8 cellular contexts compared by ENCODE assay signal in the genomic region with DNA sequence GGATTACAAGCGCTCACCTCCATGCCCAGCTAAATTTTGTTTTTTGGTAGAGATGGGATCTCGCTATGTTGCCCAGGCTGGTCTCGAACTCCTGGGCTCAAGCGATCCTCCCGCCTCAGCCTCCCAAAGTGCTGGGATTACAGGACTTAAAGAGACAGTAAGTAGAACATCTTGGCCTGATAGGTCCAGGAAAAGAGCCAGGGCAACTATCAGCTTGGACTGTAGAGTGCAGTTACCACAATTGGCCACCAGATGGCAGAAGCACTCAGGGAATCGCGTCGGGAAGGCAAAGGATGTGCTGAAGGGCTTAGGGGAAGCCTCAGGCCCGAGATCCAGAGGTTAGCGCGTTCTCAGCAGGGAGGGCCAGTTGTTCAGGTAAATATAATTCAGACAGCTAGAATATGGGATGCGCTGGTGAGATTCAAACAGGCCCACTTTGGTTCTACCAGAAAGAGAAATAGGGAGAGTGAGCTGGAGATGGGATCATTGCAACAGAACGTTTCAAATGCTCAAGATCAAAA. TPM values are rescaled to one million over a fixed set of nuclear protein-coding genes. Genes with fewer than 3 reads are reported as not detected.
DNase-seq lines count a peak whose midpoint lies in the region; ATAC-seq, FAIRE-seq and TF ChIP-seq lines count a peak whose summit lies in the region.

No MANE protein-coding gene starts in this region.

- no peak for TF ChIP-seq POLR2A in HepG2 (IDR thresholded peaks at IDR 0.05; ENCODE audit: insufficient read depth in 1 of 2, low read depth in 2 of 2, low read length in 2 of 2)

- H3K9ac ChIP-seq in colonic mucosa (ENCODE audit: low read depth in 2 of 2, low read length in 2 of 2) (no peak overlapping the region), HepG2 (ENCODE audit: insufficient read depth, low read depth, low read length) (no peak overlapping the region)

- POLR2A ChIA-PET in AG04450 (lab: Yijun Ruan, JAX) (no interaction called here), HepG2 (lab: Yijun Ruan, JAX) (no interaction called here)
- POLR2A ChIA-PET in activated CD4-positive, alpha-beta T cell treated with anti-CD3 and anti-CD28 coated beads for 36 hours (lab: Charles Lee): no interaction called here

- peak; percentile 96 for TF ChIP-seq RAD21 in HepG2 (CRISPR knock-in tag; IDR thresholded peaks at IDR 0.05)

- H3K4me1 ChIP-seq in colonic mucosa (no peaks in the 10 kb centered on the region), HepG2 (ENCODE audit: insufficient read depth, low read length) (peaks cover 33% of the 10 kb centered on the region)

- H3K36me3 Mint-ChIP-seq in activated CD4-positive, alpha-beta T cell treated with anti-CD3 and anti-CD28 coated beads for 36 hours (ENCODE audit: low read depth): no peaks in the 10 kb centered on the region

- BruUV-seq in HepG2 (replicated peaks; lab: Mats Ljungman, UMichigan): no TSS peak

- DNase-seq in AG04450 (ENCODE audit: low read depth, low spot score) (peak; percentile 61), NCI-H2227 (lab: John Stamatoyannopoulos, UW; ENCODE audit: unreplicated experiment) (peak; percentile 78), colonic mucosa (peak; percentile 89), HepG2 (ENCODE audit: low spot score) (peak; percentile 56)
- peak; percentile 79 for DNase-seq in activated CD4-positive, alpha-beta T cell treated with anti-CD3 and anti-CD28 coated beads for 36 hours
- DNase-seq in stimulated activated CD4-positive, alpha-beta T cell treated with anti-CD3 and anti-CD28 coated beads, TNF-alpha, amount 100 ng/mL, for 24 hours (ENCODE audit: low read depth in 3 of 3): peak; percentile 36 to 64 (median 58)

- H3K4me3 ChIP-seq in AG04450 (ENCODE audit: low read depth, low read length) (no peak overlapping the region), colonic mucosa (no peak overlapping the region), HepG2 (replicated peaks in 1 of 3; ENCODE audit: insufficient read depth in 1 of 3, low read depth in 2 of 3, low read length in 3 of 3) (no peak overlapping the region)

- peak; percentile 96 for TF ChIP-seq CTCF in AG04450 (IDR thresholded peaks at IDR 0.05; ENCODE audit: low read depth, low read length)
- peak; percentile 95 for TF ChIP-seq CTCF in colonic mucosa (IDR thresholded peaks at IDR 0.05)
- peak; percentile 99 for TF ChIP-seq CTCF in HepG2 (CRISPR knock-in tag; IDR thresholded peaks at IDR 0.05)

- peaks cover 5% of the 10 kb centered on the region for H3K4me1 Mint-ChIP-seq in activated CD4-positive, alpha-beta T cell treated with anti-CD3 and anti-CD28 coated beads for 36 hours

- H3K4me3 Mint-ChIP-seq in activated CD4-positive, alpha-beta T cell treated with anti-CD3 and anti-CD28 coated beads for 36 hours: no peak overlapping the region

- FAIRE-seq in HepG2 (lab: Jason Lieb, UNC): peak; percentile 91

- H3K27me3 ChIP-seq in AG04450 (ENCODE audit: control insufficient read depth, insufficient read depth, low read length) (peaks cover 6% of the 10 kb centered on the region), colonic mucosa (no peaks in the 10 kb centered on the region), HepG2 (ENCODE audit: control insufficient read depth in 1 of 2, insufficient read depth in 2 of 2, low read length in 2 of 2) (peaks cover 0 to 9% of the 10 kb centered on the region in 2 experiments; a peak in 1 of 5 replicates)

- H3K27me3 Mint-ChIP-seq in activated CD4-positive, alpha-beta T cell treated with anti-CD3 and anti-CD28 coated beads for 36 hours: peaks cover 8% of the 10 kb centered on the region

- H3K27ac ChIP-seq in AG04450 (ENCODE audit: low read depth, low read length): no peak overlapping the region
- no peak overlapping the region for H3K27ac ChIP-seq in colonic mucosa
- H3K27ac ChIP-seq in HepG2 (ENCODE audit: extremely low read length, insufficient read depth, low read length): no peak overlapping the region

- CTCF ChIA-PET in AG04450 (lab: Charles Lee) (interaction anchor here (0.6 to 4.1 kb wide), 50 partner anchors 8 to 984 kb away, joined by 3 to 164 read pairs (median 4); no protein-coding TSS in a partner anchor), HepG2 (lab: Yijun Ruan, JAX; ENCODE audit: low intra/inter-chr PET ratio, low total read pairs) (interaction anchor here (1.3 to 2.7 kb wide), 3 partner anchors 165 to 242 kb away, joined by 3 to 51 read pairs (median 5); no protein-coding TSS in a partner anchor)
- CTCF ChIA-PET in activated CD4-positive, alpha-beta T cell treated with anti-CD3 and anti-CD28 coated beads for 36 hours (lab: Charles Lee): interaction anchor here (0.6 to 9.9 kb wide), 51 partner anchors 9 to 1051 kb away, joined by 3 to 185 read pairs (median 4); no protein-coding TSS in a partner anchor

- in situ Hi-C loops in HepG2 (cut with HindIII; ENCODE audit: extremely low pct_ligation_motif_present, low pct_unique_long_range_greater_than_20kb): loop anchor here (5.0 to 25.0 kb wide), 4 partner anchors 98 to 773 kb away; partner anchors contain the start of gene GDA

- H3K4me2 ChIP-seq in HepG2 (ENCODE audit: low read depth, low read length): no peak overlapping the region

- no peaks in the 10 kb centered on the region for H3K79me2 ChIP-seq in HepG2 (ENCODE audit: insufficient read depth, low read length)

- TF ChIP-seq EP300 in HepG2 (IDR thresholded peaks at IDR 0.05; ENCODE audit: low read depth in 2 of 2, low read length in 2 of 2) (no peak), HepG2 (CRISPR knock-in tag; IDR thresholded peaks at IDR 0.05; ENCODE audit: borderline replicate concordance) (no peak)

- no peaks in the 10 kb centered on the region for H3K36me3 ChIP-seq in colonic mucosa
- no peaks in the 10 kb centered on the region for H3K36me3 ChIP-seq in HepG2 (replicated peaks in 1 of 2; ENCODE audit: control insufficient read depth in 1 of 2, insufficient read depth in 2 of 2, low read length in 2 of 2)

- WGBS in HepG2 (ENCODE audit: low lambda C conversion rate): 14% methylated on average over 13 of the region's 13 CpGs

- no peaks in the 10 kb centered on the region for H4K20me1 ChIP-seq in HepG2 (ENCODE audit: insufficient read depth, low read length)

- H3K9me3 ChIP-seq in AG04450 (ENCODE audit: control insufficient read depth, insufficient read depth, low read length) (no peaks in the 10 kb centered on the region), colonic mucosa (no peaks in the 10 kb centered on the region), HepG2 (ENCODE audit: low read length) (no peaks in the 10 kb centered on the region)

- H3K27ac Mint-ChIP-seq in activated CD4-positive, alpha-beta T cell treated with anti-CD3 and anti-CD28 coated beads for 36 hours: no peak overlapping the region

- H2AFZ ChIP-seq in HepG2 (ENCODE audit: low read length): no peak overlapping the region

- ATAC-seq in GM18511 (IDR thresholded peaks at IDR 0.05; ENCODE audit: unreplicated experiment): peak; percentile 71
- ATAC-seq in HG03039 (IDR thresholded peaks at IDR 0.05; ENCODE audit: unreplicated experiment): peak; percentile 52
- ATAC-seq in activated CD4-positive, alpha-beta T cell treated with anti-CD3 and anti-CD28 coated beads for 36 hours: peak; percentile 79
- ATAC-seq in HepG2: peak; percentile 89

- no peaks in the 10 kb centered on the region for H3K9me3 Mint-ChIP-seq in activated CD4-positive, alpha-beta T cell treated with anti-CD3 and anti-CD28 coated beads for 36 hours (ENCODE audit: low read depth)

- intact Hi-C loops in activated CD4-positive, alpha-beta T cell treated with anti-CD3 and anti-CD28 coated beads for 36 hours (cut with DNase I, micrococcal nuclease): loop anchor here (1.0 to 10.0 kb wide), 5 partner anchors 163 to 1046 kb away; no protein-coding TSS in a partner anchor
- intact Hi-C loops in colonic mucosa (cut with DNase I): loop anchor here (2.0 kb wide), 1 partner anchor 234 kb away; no protein-coding TSS in a partner anchor
- intact Hi-C loops in HepG2 (cut with micrococcal nuclease; ENCODE audit: unreplicated experiment): loop anchor here (1.0 kb wide), 5 partner anchors 106 to 553 kb away; no protein-coding TSS in a partner anchor

TF ChIP-seq in HepG2, 621 proteins besides CTCF, POLR2A, EP300 and RAD21 (continues in another document):
- TF ChIP-seq ZNF263 (CRISPR knock-in tag; IDR thresholded peaks at IDR 0.05) (no peak), MED1 (CRISPR knock-in tag; IDR thresholded peaks at IDR 0.05) (peak; percentile 35; the same call in 1 of the 2 replicates), ATF1 (CRISPR knock-in tag; IDR thresholded peaks at IDR 0.05) (no peak), ZNF260 (CRISPR knock-in tag; IDR thresholded peaks at IDR 0.05; ENCODE audit: borderline replicate concordance, low read depth) (no peak), YEATS2 (CRISPR knock-in tag; IDR thresholded peaks at IDR 0.05; ENCODE audit: borderline replicate concordance) (peak; percentile 50; the same call in 1 of the 2 replicates), SALL2 (CRISPR knock-in tag; IDR thresholded peaks at IDR 0.05) (no peak)

RNA-seq across cellular contexts. Expression of gene C9orf57, which starts 21.5 kb away (rescaled TPM):
- polyA plus RNA-seq in AG04450 (2011; rRNA removed) (not detected in 2 replicates), HepG2 (2011; rRNA removed) (0.09 and 0.27 TPM in 2 replicates)
- not detected in 2 replicates for polyA minus RNA-seq in AG04450 (2011; rRNA and poly(A)+ RNA removed)
- not detected for total RNA-seq in activated CD4-positive, alpha-beta T cell treated with anti-CD3 and anti-CD28 coated beads for 36 hours
- total RNA-seq in colonic mucosa (not detected), HepG2 (2016; rRNA removed; fragmentation: Illumina TruSeq; extraction: Trizol) (not detected in 2 replicates)
- not detected in 2 replicates for total RNA-seq in HepG2 (2016; cell fraction: cytosol; rRNA removed; fragmentation: Illumina TruSeq; extraction: Trizol; ENCODE audit: low read depth)
- not detected in 2 replicates for total RNA-seq in HepG2 (2016; cell fraction: insoluble cytoplasmic fraction; rRNA removed; fragmentation: Illumina TruSeq; extraction: Trizol)
- total RNA-seq in HepG2 (2016; cell fraction: membrane; rRNA removed; fragmentation: Illumina TruSeq; extraction: Trizol): not detected in 2 replicates
- total RNA-seq in HepG2 (2016; cell fraction: nucleus; rRNA removed; fragmentation: Illumina TruSeq; extraction: Trizol): not detected in 2 replicates
- polyA plus RNA-seq in HepG2 (2011; cell fraction: cytosol; rRNA removed): 0.04 and 0.05 TPM in 2 replicates
- polyA plus RNA-seq in HepG2 (2011; cell fraction: nucleus; rRNA removed): not detected in 2 replicates
- polyA plus RNA-seq in HepG2 (2012): 0.17 TPM in 1 of 2 replicates, not detected in the other
- polyA plus RNA-seq in HepG2 (2016; cell fraction: cytosol; fragmentation: Illumina TruSeq; extraction: Trizol; ENCODE audit: low read depth): not detected in 2 replicates
- not detected in 2 replicates for polyA plus RNA-seq in HepG2 (2016; cell fraction: insoluble cytoplasmic fraction; fragmentation: Illumina TruSeq; extraction: Trizol; ENCODE audit: low read depth)
- polyA plus RNA-seq in HepG2 (2016; cell fraction: membrane; fragmentation: Illumina TruSeq; extraction: Trizol; ENCODE audit: low read depth): not detected in 2 replicates
- not detected in 2 replicates for polyA plus RNA-seq in HepG2 (2016; cell fraction: nucleus; fragmentation: Illumina TruSeq; extraction: Trizol; ENCODE audit: insufficient read depth, low read depth)
- not detected in 2 replicates for polyA minus RNA-seq in HepG2 (2011; rRNA and poly(A)+ RNA removed; ENCODE audit: low replicate concordance)
- polyA minus RNA-seq in HepG2 (2011; cell fraction: cytosol; rRNA and poly(A)+ RNA removed): not detected in 2 replicates
- not detected in 2 replicates for polyA minus RNA-seq in HepG2 (2011; cell fraction: nucleus; rRNA and poly(A)+ RNA removed)
